8 cellular contexts compared by ENCODE assay signal in genomic region chr6:11263185-11263817, GRCh38. TPM values are rescaled to one million over a fixed set of nuclear protein-coding genes. Genes with fewer than 3 reads are reported as not detected.
DNase-seq lines count a peak whose midpoint lies in the region; ATAC-seq, FAIRE-seq and TF ChIP-seq lines count a peak whose summit lies in the region.

No MANE protein-coding gene starts in this region.

- TF ChIP-seq POLR2A in HepG2 (IDR thresholded peaks at IDR 0.05; ENCODE audit: insufficient read depth in 1 of 2, low read depth in 2 of 2, low read length in 2 of 2) = no peak

- H3K79me2 ChIP-seq in KMS-11 (ENCODE audit: insufficient read depth, low read depth) = no peaks in the 10 kb centered on the region
- H3K79me2 ChIP-seq in HepG2 (ENCODE audit: insufficient read depth, low read length) = no peaks in the 10 kb centered on the region

- ATAC-seq in HepG2 = no peak
- peak; percentile 91 for ATAC-seq in thoracic aorta (ENCODE audit: insufficient number of reproducible peaks, low FRiP score, low read depth)
- ATAC-seq in GM18498 (IDR thresholded peaks at IDR 0.05; ENCODE audit: unreplicated experiment) = no peak
- ATAC-seq in GM19452 (IDR thresholded peaks at IDR 0.05; ENCODE audit: unreplicated experiment) = no peak

- H2AFZ ChIP-seq in KMS-11 (ENCODE audit: low read depth) (peak overlapping the region; percentile 24; the same call in 1 of the 2 replicates), HepG2 (ENCODE audit: low read length) (no peak overlapping the region)

- CTCF ChIA-PET in HepG2 (lab: Yijun Ruan, JAX; ENCODE audit: low intra/inter-chr PET ratio, low total read pairs) = no interaction called here

- TF ChIP-seq CTCF in KMS-11 (conservative IDR thresholded peaks at IDR 0.05; ENCODE audit: low read depth, low read length) (no peak), bronchial epithelial cell (IDR thresholded peaks at IDR 0.05; ENCODE audit: insufficient read depth, low read length, severe bottlenecking) (no peak), HepG2 (CRISPR knock-in tag; IDR thresholded peaks at IDR 0.05) (no peak), thoracic aorta (IDR thresholded peaks at IDR 0.05) (no peak)

- H3K27me3 ChIP-seq in KMS-11 (ENCODE audit: insufficient read depth, low read depth) (no peaks in the 10 kb centered on the region), bronchial epithelial cell (ENCODE audit: control insufficient read depth, insufficient read depth, low read length) (no peaks in the 10 kb centered on the region), HepG2 (ENCODE audit: control insufficient read depth in 1 of 2, insufficient read depth in 2 of 2, low read length in 2 of 2) (no peaks in the 10 kb centered on the region), thoracic aorta (replicated peaks; ENCODE audit: insufficient read depth) (no peaks in the 10 kb centered on the region)

- peaks cover 15% of the 10 kb centered on the region for H3K4me1 ChIP-seq in KMS-11 (ENCODE audit: low read depth, poor library complexity, severe bottlenecking)
- H3K4me1 ChIP-seq in HepG2 (ENCODE audit: insufficient read depth, low read length) = peaks cover 27% of the 10 kb centered on the region
- H3K4me1 ChIP-seq in thoracic aorta (ENCODE audit: control insufficient read depth in 1 of 2, low read depth in 2 of 2) = peaks cover 21 to 32% of the 10 kb centered on the region in 2 donors

- H3K4me3 ChIP-seq in KMS-11 (IDR thresholded peaks at IDR 0.05; ENCODE audit: insufficient read depth, low read depth, low read length) (no peak overlapping the region), bronchial epithelial cell (ENCODE audit: low read depth, low read length) (no peak overlapping the region), HepG2 (replicated peaks in 1 of 3; ENCODE audit: insufficient read depth in 1 of 3, low read depth in 2 of 3, low read length in 3 of 3) (no peak overlapping the region), thoracic aorta (no peak overlapping the region)

- no peak for TF ChIP-seq RAD21 in HepG2 (CRISPR knock-in tag; IDR thresholded peaks at IDR 0.05)

- H3K4me2 ChIP-seq in KMS-11 (no peak overlapping the region), HepG2 (ENCODE audit: low read depth, low read length) (no peak overlapping the region)

- intact Hi-C loops in HepG2 (cut with micrococcal nuclease; ENCODE audit: unreplicated experiment) = no loop called here

- no peak overlapping the region for H3K9ac ChIP-seq in KMS-11
- no peak overlapping the region for H3K9ac ChIP-seq in HepG2 (ENCODE audit: insufficient read depth, low read depth, low read length)

- no peak for FAIRE-seq in bronchial epithelial cell (lab: Jason Lieb, UNC)
- FAIRE-seq in HepG2 (lab: Jason Lieb, UNC) = no peak

- DNase-seq in bronchial epithelial cell (ENCODE audit: low read depth) (peak; percentile 65), HepG2 (ENCODE audit: low spot score) (peak; percentile 44), thoracic aorta (ENCODE audit: low spot score) (peak; percentile 67), T-helper 1 cell (no peak), NCI-H2107 treated with DMSO at 0.1 percent for 48 hours (lab: John Stamatoyannopoulos, UW; ENCODE audit: unreplicated experiment) (no peak)

- TF ChIP-seq EP300 in HepG2 (IDR thresholded peaks at IDR 0.05; ENCODE audit: low read depth in 2 of 2, low read length in 2 of 2) (no peak), HepG2 (CRISPR knock-in tag; IDR thresholded peaks at IDR 0.05; ENCODE audit: borderline replicate concordance) (no peak)

- POLR2A ChIA-PET in HepG2 (lab: Yijun Ruan, JAX) = interaction anchor here (1.1 to 1.4 kb wide), 3 partner anchors 12 to 36 kb away, joined by 4 to 5 read pairs (median 4); no protein-coding TSS in a partner anchor

- 72% methylated on average over 5 of the region's 5 CpGs for whole genome bisulfite sequencing in HepG2 (ENCODE audit: low lambda C conversion rate)

- in situ Hi-C loops in HepG2 (cut with HindIII; ENCODE audit: extremely low pct_ligation_motif_present, low pct_unique_long_range_greater_than_20kb) = no loop called here

- H3K36me3 ChIP-seq in KMS-11 (ENCODE audit: insufficient read depth) = no peaks in the 10 kb centered on the region
- no peaks in the 10 kb centered on the region for H3K36me3 ChIP-seq in bronchial epithelial cell (ENCODE audit: control insufficient read depth, insufficient read depth, low read length)
- H3K36me3 ChIP-seq in HepG2 (replicated peaks in 1 of 2; ENCODE audit: control insufficient read depth in 1 of 2, insufficient read depth in 2 of 2, low read length in 2 of 2) = no peaks in the 10 kb centered on the region
- H3K36me3 ChIP-seq in thoracic aorta = no peaks in the 10 kb centered on the region

- H3K9me3 ChIP-seq in HepG2 (ENCODE audit: low read length) (no peaks in the 10 kb centered on the region), thoracic aorta (no peaks in the 10 kb centered on the region)

- H3K27ac ChIP-seq in KMS-11 (no peak overlapping the region), HepG2 (ENCODE audit: extremely low read length, insufficient read depth, low read length) (no peak overlapping the region), thoracic aorta (peak overlapping the region; percentile 77 to 83)

- no TSS peak for BruUV-seq in HepG2 (replicated peaks; lab: Mats Ljungman, UMichigan)

- H4K20me1 ChIP-seq in KMS-11 (ENCODE audit: insufficient read depth) (no peaks in the 10 kb centered on the region), HepG2 (ENCODE audit: insufficient read depth, low read length) (no peaks in the 10 kb centered on the region)

TF ChIP-seq in HepG2, 621 proteins besides CTCF, POLR2A, EP300 and RAD21 (continues in another document):
- TF ChIP-seq ATF5 (CRISPR knock-in tag; IDR thresholded peaks at IDR 0.05; ENCODE audit: low read depth) (no peak), ZFP36 (IDR thresholded peaks at IDR 0.05; ENCODE audit: borderline replicate concordance, low read depth, low read length, partially characterized antibody) (no peak), RBAK (CRISPR knock-in tag; IDR thresholded peaks at IDR 0.05) (no peak), ZBTB42 (CRISPR knock-in tag; IDR thresholded peaks at IDR 0.05) (no peak), ZBTB7A (CRISPR knock-in tag; IDR thresholded peaks at IDR 0.05) (no peak), PPARG (CRISPR knock-in tag; conservative IDR thresholded peaks at IDR 0.05) (no peak), ZNF331 (CRISPR knock-in tag; IDR thresholded peaks at IDR 0.05) (no peak)
- TF ChIP-seq, protein P1, sequence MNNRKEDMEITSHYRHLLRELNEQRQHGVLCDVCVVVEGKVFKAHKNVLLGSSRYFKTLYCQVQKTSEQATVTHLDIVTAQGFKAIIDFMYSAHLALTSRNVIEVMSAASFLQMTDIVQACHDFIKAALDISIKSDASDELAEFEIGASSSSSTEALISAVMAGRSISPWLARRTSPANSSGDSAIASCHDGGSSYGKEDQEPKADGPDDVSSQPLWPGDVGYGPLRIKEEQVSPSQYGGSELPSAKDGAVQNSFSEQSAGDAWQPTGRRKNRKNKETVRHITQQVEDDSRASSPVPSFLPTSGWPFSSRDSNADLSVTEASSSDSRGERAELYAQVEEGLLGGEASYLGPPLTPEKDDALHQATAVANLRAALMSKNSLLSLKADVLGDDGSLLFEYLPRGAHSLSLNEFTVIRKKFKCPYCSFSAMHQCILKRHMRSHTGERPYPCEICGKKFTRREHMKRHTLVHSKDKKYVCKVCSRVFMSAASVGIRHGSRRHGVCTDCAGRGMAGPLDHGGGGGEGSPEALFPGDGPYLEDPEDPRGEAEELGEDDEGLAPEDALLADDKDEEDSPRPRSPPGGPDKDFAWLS (CRISPR knock-in tag; IDR thresholded peaks at IDR 0.05; ENCODE audit: borderline replicate concordance) = no peak

RNA-seq across cellular contexts. Expression of gene NEDD9, which starts 30.8 kb away (rescaled TPM):
- 2.0 and 4.7 TPM in 2 replicates for total RNA-seq in bronchial epithelial cell
- 27.1 and 31.4 TPM in 2 replicates for total RNA-seq in HepG2 (2016; rRNA removed; fragmentation: Illumina TruSeq; extraction: Trizol)
- total RNA-seq in HepG2 (2016; cell fraction: cytosol; rRNA removed; fragmentation: Illumina TruSeq; extraction: Trizol; ENCODE audit: low read depth) = 3.1 and 3.2 TPM in 2 replicates
- 25.2 and 29.8 TPM in 2 replicates for total RNA-seq in HepG2 (2016; cell fraction: insoluble cytoplasmic fraction; rRNA removed; fragmentation: Illumina TruSeq; extraction: Trizol)
- 11.6 and 12.3 TPM in 2 replicates for total RNA-seq in HepG2 (2016; cell fraction: membrane; rRNA removed; fragmentation: Illumina TruSeq; extraction: Trizol)
- 24.2 and 25.4 TPM in 2 replicates for total RNA-seq in HepG2 (2016; cell fraction: nucleus; rRNA removed; fragmentation: Illumina TruSeq; extraction: Trizol)
- 363 and 389 TPM in 2 replicates for polyA plus RNA-seq in HepG2 (2011; rRNA removed)
- 249 and 284 TPM in 2 replicates for polyA plus RNA-seq in HepG2 (2011; cell fraction: cytosol; rRNA removed)
- polyA plus RNA-seq in HepG2 (2011; cell fraction: nucleus; rRNA removed) = 241 and 254 TPM in 2 replicates
- 141 and 166 TPM in 2 replicates for polyA plus RNA-seq in HepG2 (2012)
- 1.5 and 2.0 TPM in 2 replicates for polyA plus RNA-seq in HepG2 (2016; cell fraction: cytosol; fragmentation: Illumina TruSeq; extraction: Trizol; ENCODE audit: low read depth)
- polyA plus RNA-seq in HepG2 (2016; cell fraction: insoluble cytoplasmic fraction; fragmentation: Illumina TruSeq; extraction: Trizol; ENCODE audit: low read depth) = 26.5 and 29.0 TPM in 2 replicates
- 4.0 and 4.8 TPM in 2 replicates for polyA plus RNA-seq in HepG2 (2016; cell fraction: membrane; fragmentation: Illumina TruSeq; extraction: Trizol; ENCODE audit: low read depth)
- polyA plus RNA-seq in HepG2 (2016; cell fraction: nucleus; fragmentation: Illumina TruSeq; extraction: Trizol; ENCODE audit: insufficient read depth, low read depth) = 28.0 and 29.7 TPM in 2 replicates
- 3.4 and 577 TPM in 2 replicates for polyA minus RNA-seq in HepG2 (2011; rRNA and poly(A)+ RNA removed; ENCODE audit: low replicate concordance)
- 263 and 295 TPM in 2 replicates for polyA minus RNA-seq in HepG2 (2011; cell fraction: cytosol; rRNA and poly(A)+ RNA removed)
- 268 and 334 TPM in 2 replicates for polyA minus RNA-seq in HepG2 (2011; cell fraction: nucleus; rRNA and poly(A)+ RNA removed)
- 100 to 1,000 TPM; 122 to 181 TPM for total RNA-seq in thoracic aorta

Comparison
In these comparisons a context has a peak if more than half of its experiments do, and no peak if none do; other contexts are left out.
1. H3K27ac ChIP-seq: peak in thoracic aorta (2 of 2); none in KMS-11 (single experiment) and HepG2 (single experiment).
2. DNase-seq: peak in bronchial epithelial cell (single experiment), HepG2 (single experiment) and thoracic aorta (single experiment); none in T-helper 1 cell (0 of 5) and NCI-H2107 treated with DMSO at 0.1 percent for 48 hours (single experiment).